1 cellular context compared by ENCODE assay signal in the genomic region with DNA sequence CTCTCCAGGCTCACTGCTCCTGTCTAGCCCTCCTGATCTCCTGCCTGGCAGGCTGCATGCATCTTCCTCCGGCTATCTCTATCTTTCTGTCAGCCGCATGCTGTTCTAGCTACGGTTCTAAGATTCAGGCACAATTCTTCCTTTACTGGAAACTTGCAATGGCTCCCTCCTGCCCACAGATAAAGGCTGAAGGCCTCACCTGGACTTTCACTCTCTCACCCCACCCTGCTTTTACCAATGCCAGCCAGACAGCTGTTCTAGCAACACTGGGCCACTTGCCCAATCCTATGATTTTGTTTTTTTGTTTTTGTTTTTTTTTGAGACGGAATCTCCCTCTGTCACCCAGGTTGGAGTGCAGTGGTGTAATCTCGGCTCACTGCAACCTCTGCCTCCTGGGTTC.
TF ChIP-seq lines count a peak whose summit lies in the region.

No MANE protein-coding gene starts in this region.

TF ChIP-seq in GM23338, 12 proteins besides CTCF, POLR2A, EP300 and RAD21 (continued from another document):
- TF ChIP-seq, protein P1, sequence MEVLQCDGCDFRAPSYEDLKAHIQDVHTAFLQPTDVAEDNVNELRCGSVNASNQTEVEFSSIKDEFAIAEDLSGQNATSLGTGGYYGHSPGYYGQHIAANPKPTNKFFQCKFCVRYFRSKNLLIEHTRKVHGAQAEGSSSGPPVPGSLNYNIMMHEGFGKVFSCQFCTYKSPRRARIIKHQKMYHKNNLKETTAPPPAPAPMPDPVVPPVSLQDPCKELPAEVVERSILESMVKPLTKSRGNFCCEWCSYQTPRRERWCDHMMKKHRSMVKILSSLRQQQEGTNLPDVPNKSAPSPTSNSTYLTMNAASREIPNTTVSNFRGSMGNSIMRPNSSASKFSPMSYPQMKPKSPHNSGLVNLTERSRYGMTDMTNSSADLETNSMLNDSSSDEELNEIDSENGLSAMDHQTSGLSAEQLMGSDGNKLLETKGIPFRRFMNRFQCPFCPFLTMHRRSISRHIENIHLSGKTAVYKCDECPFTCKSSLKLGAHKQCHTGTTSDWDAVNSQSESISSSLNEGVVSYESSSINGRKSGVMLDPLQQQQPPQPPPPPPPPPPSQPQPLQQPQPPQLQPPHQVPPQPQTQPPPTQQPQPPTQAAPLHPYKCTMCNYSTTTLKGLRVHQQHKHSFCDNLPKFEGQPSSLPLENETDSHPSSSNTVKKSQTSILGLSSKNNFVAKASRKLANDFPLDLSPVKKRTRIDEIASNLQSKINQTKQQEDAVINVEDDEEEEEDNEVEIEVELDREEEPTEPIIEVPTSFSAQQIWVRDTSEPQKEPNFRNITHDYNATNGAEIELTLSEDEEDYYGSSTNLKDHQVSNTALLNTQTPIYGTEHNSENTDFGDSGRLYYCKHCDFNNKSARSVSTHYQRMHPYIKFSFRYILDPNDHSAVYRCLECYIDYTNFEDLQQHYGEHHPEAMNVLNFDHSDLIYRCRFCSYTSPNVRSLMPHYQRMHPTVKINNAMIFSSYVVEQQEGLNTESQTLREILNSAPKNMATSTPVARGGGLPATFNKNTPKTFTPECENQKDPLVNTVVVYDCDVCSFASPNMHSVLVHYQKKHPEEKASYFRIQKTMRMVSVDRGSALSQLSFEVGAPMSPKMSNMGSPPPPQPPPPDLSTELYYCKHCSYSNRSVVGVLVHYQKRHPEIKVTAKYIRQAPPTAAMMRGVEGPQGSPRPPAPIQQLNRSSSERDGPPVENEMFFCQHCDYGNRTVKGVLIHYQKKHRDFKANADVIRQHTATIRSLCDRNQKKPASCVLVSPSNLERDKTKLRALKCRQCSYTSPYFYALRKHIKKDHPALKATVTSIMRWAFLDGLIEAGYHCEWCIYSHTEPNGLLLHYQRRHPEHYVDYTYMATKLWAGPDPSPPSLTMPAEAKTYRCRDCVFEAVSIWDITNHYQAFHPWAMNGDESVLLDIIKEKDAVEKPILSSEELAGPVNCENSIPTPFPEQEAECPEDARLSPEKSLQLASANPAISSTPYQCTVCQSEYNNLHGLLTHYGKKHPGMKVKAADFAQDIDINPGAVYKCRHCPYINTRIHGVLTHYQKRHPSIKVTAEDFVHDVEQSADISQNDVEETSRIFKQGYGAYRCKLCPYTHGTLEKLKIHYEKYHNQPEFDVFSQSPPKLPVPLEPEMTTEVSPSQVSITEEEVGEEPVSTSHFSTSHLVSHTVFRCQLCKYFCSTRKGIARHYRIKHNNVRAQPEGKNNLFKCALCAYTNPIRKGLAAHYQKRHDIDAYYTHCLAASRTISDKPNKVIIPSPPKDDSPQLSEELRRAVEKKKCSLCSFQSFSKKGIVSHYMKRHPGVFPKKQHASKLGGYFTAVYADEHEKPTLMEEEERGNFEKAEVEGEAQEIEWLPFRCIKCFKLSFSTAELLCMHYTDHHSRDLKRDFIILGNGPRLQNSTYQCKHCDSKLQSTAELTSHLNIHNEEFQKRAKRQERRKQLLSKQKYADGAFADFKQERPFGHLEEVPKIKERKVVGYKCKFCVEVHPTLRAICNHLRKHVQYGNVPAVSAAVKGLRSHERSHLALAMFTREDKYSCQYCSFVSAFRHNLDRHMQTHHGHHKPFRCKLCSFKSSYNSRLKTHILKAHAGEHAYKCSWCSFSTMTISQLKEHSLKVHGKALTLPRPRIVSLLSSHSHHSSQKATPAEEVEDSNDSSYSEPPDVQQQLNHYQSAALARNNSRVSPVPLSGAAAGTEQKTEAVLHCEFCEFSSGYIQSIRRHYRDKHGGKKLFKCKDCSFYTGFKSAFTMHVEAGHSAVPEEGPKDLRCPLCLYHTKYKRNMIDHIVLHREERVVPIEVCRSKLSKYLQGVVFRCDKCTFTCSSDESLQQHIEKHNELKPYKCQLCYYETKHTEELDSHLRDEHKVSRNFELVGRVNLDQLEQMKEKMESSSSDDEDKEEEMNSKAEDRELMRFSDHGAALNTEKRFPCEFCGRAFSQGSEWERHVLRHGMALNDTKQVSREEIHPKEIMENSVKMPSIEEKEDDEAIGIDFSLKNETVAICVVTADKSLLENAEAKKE (CRISPR knock-in tag; IDR thresholded peaks at IDR 0.05), result no peak
- TF ChIP-seq JUNB (IDR thresholded peaks at IDR 0.05; ENCODE audit: unreplicated experiment), result no peak
- no peak for TF ChIP-seq STAT1 (IDR thresholded peaks at IDR 0.05; ENCODE audit: unreplicated experiment)
